8 cellular contexts compared by ENCODE assay signal in genomic region chr14:20631821-20632389, GRCh38. TPM values are rescaled to one million over a fixed set of nuclear protein-coding genes. Genes with fewer than 3 reads are reported as not detected.
DNase-seq lines count a peak whose midpoint lies in the region; ATAC-seq and TF ChIP-seq lines count a peak whose summit lies in the region.

No MANE protein-coding gene starts in this region.

- H3K36me3 Mint-ChIP-seq in CD8-positive, alpha-beta T cell, result no peaks in the 10 kb centered on the region
- H3K36me3 Mint-ChIP-seq in activated CD8-positive, alpha-beta T cell treated with anti-CD3 and anti-CD28 coated beads for 36 hours (ENCODE audit: low read depth), result peaks cover 6% of the 10 kb centered on the region

- H3K4me1 Mint-ChIP-seq in CD8-positive, alpha-beta T cell (ENCODE audit: low read depth), result peaks cover 61% of the 10 kb centered on the region
- H3K4me1 Mint-ChIP-seq in activated CD8-positive, alpha-beta T cell treated with anti-CD3 and anti-CD28 coated beads for 36 hours (ENCODE audit: low read depth), result peaks cover 44% of the 10 kb centered on the region

- no peak for TF ChIP-seq CTCF in CD8-positive, alpha-beta T cell (IDR thresholded peaks at IDR 0.05)
- TF ChIP-seq CTCF in HL-60 (IDR thresholded peaks at IDR 0.05; ENCODE audit: insufficient read depth, low read length), result no peak
- no peak for TF ChIP-seq CTCF in activated CD8-positive, alpha-beta T cell treated with anti-CD3 and anti-CD28 coated beads for 36 hours (IDR thresholded peaks at IDR 0.05)

- H3K9me3 ChIP-seq in CD8-positive, alpha-beta T cell (ENCODE audit: low read length), result no peaks in the 10 kb centered on the region

- no peak for DNase-seq in CD8-positive, alpha-beta T cell
- DNase-seq in HL-60 (ENCODE audit: low read depth in 1 of 2, low spot score in 1 of 2) (peak in 1 of 2 experiments; percentile 45), foreskin melanocyte (peak; percentile 57), nucleus accumbens (lab: John Stamatoyannopoulos, UW) (peak in 29 of 56 donors; percentile 2 to 70 (median 26))
- peak; percentile 27 for DNase-seq in activated CD8-positive, alpha-beta T cell treated with anti-CD3 and anti-CD28 coated beads for 36 hours

- POLR2A ChIA-PET in CD8-positive, alpha-beta T cell (lab: Charles Lee), result interaction anchor here (1.2 to 3.3 kb wide), 4 partner anchors 14 to 290 kb away, joined by 3 to 33 read pairs (median 5); no protein-coding TSS in a partner anchor
- POLR2A ChIA-PET in activated CD8-positive, alpha-beta T cell treated with anti-CD3 and anti-CD28 coated beads for 36 hours (lab: Charles Lee), result interaction anchor here (1.1 to 3.1 kb wide), 4 partner anchors 10 to 51 kb away, joined by 3 to 24 read pairs (median 10); partner anchors contain the start of gene RNASE4

- ATAC-seq in CD8-positive, alpha-beta T cell, result no peak
- ATAC-seq in activated CD8-positive, alpha-beta T cell treated with anti-CD3 and anti-CD28 coated beads for 36 hours, result no peak
- ATAC-seq in GM21360 (IDR thresholded peaks at IDR 0.05; ENCODE audit: unreplicated experiment) (no peak), GM18519 (IDR thresholded peaks at IDR 0.05; ENCODE audit: low FRiP score, unreplicated experiment) (no peak), HG02938 (IDR thresholded peaks at IDR 0.05; ENCODE audit: unreplicated experiment) (no peak)

- peak overlapping the region; percentile 55 for H3K4me3 ChIP-seq in CD8-positive, alpha-beta T cell (ENCODE audit: low read depth, low read length)
- peak overlapping the region; percentile 59 for H3K4me3 ChIP-seq in HL-60 (replicated peaks; ENCODE audit: insufficient read depth, low read length)

- no peak overlapping the region for H3K27ac ChIP-seq in CD8-positive, alpha-beta T cell (ENCODE audit: low read depth, low read length)
- H3K27ac ChIP-seq in HL-60 (replicated peaks), result no peak overlapping the region

- H3K27me3 ChIP-seq in CD8-positive, alpha-beta T cell (ENCODE audit: insufficient read depth, low read length), result no peaks in the 10 kb centered on the region
- no peaks in the 10 kb centered on the region for H3K27me3 ChIP-seq in HL-60 (ENCODE audit: insufficient read depth, poor library complexity, severe bottlenecking)

- peaks cover 13% of the 10 kb centered on the region for H3K27me3 Mint-ChIP-seq in CD8-positive, alpha-beta T cell (ENCODE audit: low read depth)
- peaks cover 38% of the 10 kb centered on the region for H3K27me3 Mint-ChIP-seq in activated CD8-positive, alpha-beta T cell treated with anti-CD3 and anti-CD28 coated beads for 36 hours

- peaks cover 18% of the 10 kb centered on the region for H3K4me1 ChIP-seq in CD8-positive, alpha-beta T cell (ENCODE audit: insufficient read depth, low read length)

- no peaks in the 10 kb centered on the region for H3K9me3 Mint-ChIP-seq in CD8-positive, alpha-beta T cell
- H3K9me3 Mint-ChIP-seq in activated CD8-positive, alpha-beta T cell treated with anti-CD3 and anti-CD28 coated beads for 36 hours, result no peaks in the 10 kb centered on the region

- CTCF ChIA-PET in CD8-positive, alpha-beta T cell (lab: Charles Lee), result interaction anchor here (0.6 to 3.1 kb wide), 8 partner anchors 10 to 304 kb away, joined by 3 to 18 read pairs (median 6); partner anchors contain the start of genes PARP2 and RNASE4
- CTCF ChIA-PET in activated CD8-positive, alpha-beta T cell treated with anti-CD3 and anti-CD28 coated beads for 36 hours (lab: Charles Lee), result interaction anchor here (0.8 to 3.3 kb wide), 6 partner anchors 9 to 59 kb away, joined by 3 to 36 read pairs (median 16); partner anchors contain the start of gene RNASE4

- H3K36me3 ChIP-seq in CD8-positive, alpha-beta T cell (ENCODE audit: insufficient read depth, low read length), result no peaks in the 10 kb centered on the region

- H3K4me3 Mint-ChIP-seq in CD8-positive, alpha-beta T cell, result peak overlapping the region; percentile 90
- H3K4me3 Mint-ChIP-seq in activated CD8-positive, alpha-beta T cell treated with anti-CD3 and anti-CD28 coated beads for 36 hours, result peak overlapping the region; percentile 80

- intact Hi-C loops in CD8-positive, alpha-beta T cell (cut with DNase I, micrococcal nuclease), result loop anchor here (1.0 to 5.0 kb wide), 5 partner anchors 19 to 290 kb away; partner anchors contain the start of genes PARP2 (in 1 of the 2) and RNASE4 (in 1 of the 2)
- intact Hi-C loops in activated CD8-positive, alpha-beta T cell treated with anti-CD3 and anti-CD28 coated beads for 36 hours (cut with micrococcal nuclease), result loop anchor here (2.0 kb wide), 3 partner anchors 19 to 51 kb away; no protein-coding TSS in a partner anchor

- H3K27ac Mint-ChIP-seq in CD8-positive, alpha-beta T cell, result no peak overlapping the region
- H3K27ac Mint-ChIP-seq in activated CD8-positive, alpha-beta T cell treated with anti-CD3 and anti-CD28 coated beads for 36 hours, result no peak overlapping the region

RNA-seq across cellular contexts. Expression of gene OR6S1, which starts 9.6 kb away (rescaled TPM):
- total RNA-seq in CD8-positive, alpha-beta T cell, result not detected
- not detected for total RNA-seq in activated CD8-positive, alpha-beta T cell treated with anti-CD3 and anti-CD28 coated beads for 36 hours

RNA-seq across cellular contexts. Expression of gene RNASE12, which starts 40.7 kb away (rescaled TPM):
- not detected for total RNA-seq in CD8-positive, alpha-beta T cell
- not detected for total RNA-seq in activated CD8-positive, alpha-beta T cell treated with anti-CD3 and anti-CD28 coated beads for 36 hours

RNA-seq across cellular contexts. Expression of gene RNASE11, which starts 44.1 kb away (rescaled TPM):
- total RNA-seq in CD8-positive, alpha-beta T cell, result not detected
- not detected for total RNA-seq in activated CD8-positive, alpha-beta T cell treated with anti-CD3 and anti-CD28 coated beads for 36 hours

RNA-seq across cellular contexts. Expression of gene RNASE4, which starts 52.5 kb away (rescaled TPM):
- under 1 TPM; 0.19 to 0.27 TPM for total RNA-seq in CD8-positive, alpha-beta T cell
- 1 to 10 TPM; 1.0 to 1.1 TPM for total RNA-seq in activated CD8-positive, alpha-beta T cell treated with anti-CD3 and anti-CD28 coated beads for 36 hours

RNA-seq across cellular contexts. Expression of gene ANG, which starts 56.7 kb away (rescaled TPM):
- total RNA-seq in CD8-positive, alpha-beta T cell, result under 1 TPM; 0.33 to 0.60 TPM
- total RNA-seq in activated CD8-positive, alpha-beta T cell treated with anti-CD3 and anti-CD28 coated beads for 36 hours, result under 1 TPM; 0.87 to 0.92 TPM

Comparison
In these comparisons a context has a peak if more than half of its experiments do, and no peak if none do; other contexts are left out.
1. DNase-seq: peak in activated CD8-positive, alpha-beta T cell treated with anti-CD3 and anti-CD28 coated beads for 36 hours (single experiment), foreskin melanocyte (single experiment) and nucleus accumbens (29 of 56); none in CD8-positive, alpha-beta T cell (0 of 7).